ENCODE assay signal across 9 cellular contexts in genomic region chr7:157318015-157318706, GRCh38. TPM values are rescaled to one million over a fixed set of nuclear protein-coding genes. Genes with fewer than 3 reads are reported as not detected.
A peak's percentile ranks its signal among the peaks of the same experiment; 100 is the strongest.
DNase-seq lines count a peak whose midpoint lies in the region; ATAC-seq, FAIRE-seq and TF ChIP-seq lines count a peak whose summit lies in the region.
"Had no signal": no experiment of that assay in that cellular context is flagged by ENCODE, and none has a peak within 500 bp of the region (broad histone marks: within the 10 kb centered on the region; RNA-seq: fewer than 3 reads in every experiment).

No MANE protein-coding gene starts in this region.

- ATAC-seq in heart left ventricle (peak in 3 of 4 donors; percentile 51 to 61 (median 59)), HG03354 (IDR thresholded peaks at IDR 0.05; ENCODE audit: poor library complexity, severe bottlenecking, unreplicated experiment) (peak; percentile 74), HG03097 (IDR thresholded peaks at IDR 0.05; ENCODE audit: low FRiP score, unreplicated experiment) (no peak)
- ATAC-seq in activated T-cell treated with anti-CD3 and anti-CD28 coated beads, Interleukin-2, amount 50 U/mL, for 72 hours (replicated peaks in 1 of 2), result peak; percentile 92 to 98
- peak; percentile 80 for ATAC-seq in naive thymus-derived CD4-positive, alpha-beta T cell

- H3K36me3 Mint-ChIP-seq in activated T-cell treated with anti-CD3 and anti-CD28 coated beads, Interleukin-2, amount 50 U/mL, for 72 hours (ENCODE audit: insufficient read depth in 2 of 2), result no peaks in the 10 kb centered on the region
- no peaks in the 10 kb centered on the region for H3K36me3 Mint-ChIP-seq in naive thymus-derived CD4-positive, alpha-beta T cell

- peak overlapping the region; percentile 44 for H3K27ac Mint-ChIP-seq in activated T-cell treated with anti-CD3 and anti-CD28 coated beads, Interleukin-2, amount 50 U/mL, for 72 hours
- H3K27ac Mint-ChIP-seq in naive thymus-derived CD4-positive, alpha-beta T cell, result peak overlapping the region in 2 of 9 donors; percentile 80 to 91

- intact Hi-C loops in heart left ventricle (cut with DNase I), result no loop called here
- intact Hi-C loops in left ventricle myocardium inferior (cut with micrococcal nuclease), result no loop called here
- intact Hi-C loops in naive thymus-derived CD4-positive, alpha-beta T cell (cut with micrococcal nuclease), result no loop called here

- H3K27me3 ChIP-seq in heart left ventricle, result no peaks in the 10 kb centered on the region
- no peaks in the 10 kb centered on the region for H3K27me3 ChIP-seq in left ventricle myocardium inferior (ENCODE audit: low read depth)
- H3K27me3 ChIP-seq in naive thymus-derived CD4-positive, alpha-beta T cell (ENCODE audit: control insufficient read depth in 2 of 2, insufficient read depth in 2 of 2, low read length in 2 of 2), result no peaks in the 10 kb centered on the region

- peak overlapping the region in 2 of 12 donors; percentile 19 to 84 for H3K27ac ChIP-seq in heart left ventricle
- no peak overlapping the region for H3K27ac ChIP-seq in left ventricle myocardium inferior (replicated peaks)
- no peak overlapping the region for H3K27ac ChIP-seq in naive thymus-derived CD4-positive, alpha-beta T cell (ENCODE audit: low read depth, low read length)

- WGBS in heart left ventricle, 4 donors, result 66 to 71% (median 71%) methylated on average over 14 of the region's 14 CpGs

- CTCF ChIA-PET in naive thymus-derived CD4-positive, alpha-beta T cell (lab: Charles Lee), result no interaction called here

- no peak for TF ChIP-seq POLR2A in heart left ventricle (IDR thresholded peaks at IDR 0.05)

- POLR2A ChIA-PET in naive thymus-derived CD4-positive, alpha-beta T cell (lab: Charles Lee), result no interaction called here

- H3K4me3 Mint-ChIP-seq in activated T-cell treated with anti-CD3 and anti-CD28 coated beads, Interleukin-2, amount 50 U/mL, for 72 hours, result peak overlapping the region; percentile 36 to 43
- H3K4me3 Mint-ChIP-seq in naive thymus-derived CD4-positive, alpha-beta T cell, result peak overlapping the region in 1 of 10 donors; percentile 44

- no peaks in the 10 kb centered on the region for H3K27me3 Mint-ChIP-seq in activated T-cell treated with anti-CD3 and anti-CD28 coated beads, Interleukin-2, amount 50 U/mL, for 72 hours (ENCODE audit: low read depth)
- no peaks in the 10 kb centered on the region for H3K27me3 Mint-ChIP-seq in naive thymus-derived CD4-positive, alpha-beta T cell

- H3K4me1 Mint-ChIP-seq in activated T-cell treated with anti-CD3 and anti-CD28 coated beads, Interleukin-2, amount 50 U/mL, for 72 hours (ENCODE audit: low read depth), result peaks cover 10% of the 10 kb centered on the region
- peaks cover 0 to 23% (median 4%) of the 10 kb centered on the region in 7 donors for H3K4me1 Mint-ChIP-seq in naive thymus-derived CD4-positive, alpha-beta T cell

- H3K4me1 ChIP-seq in heart left ventricle (peaks cover 0 to 18% (median 0%) of the 10 kb centered on the region in 12 donors), left ventricle myocardium inferior (peaks cover 9% of the 10 kb centered on the region)
- H3K4me1 ChIP-seq in naive thymus-derived CD4-positive, alpha-beta T cell (ENCODE audit: control insufficient read depth in 2 of 2, insufficient read depth in 2 of 2, low read length in 2 of 2), result no peaks in the 10 kb centered on the region

- no peaks in the 10 kb centered on the region for H3K9me3 Mint-ChIP-seq in activated T-cell treated with anti-CD3 and anti-CD28 coated beads, Interleukin-2, amount 50 U/mL, for 72 hours
- no peaks in the 10 kb centered on the region for H3K9me3 Mint-ChIP-seq in naive thymus-derived CD4-positive, alpha-beta T cell

- no peak overlapping the region for H3K4me3 ChIP-seq in heart left ventricle
- H3K4me3 ChIP-seq in left ventricle myocardium inferior, result no peak overlapping the region
- no peak overlapping the region for H3K4me3 ChIP-seq in naive thymus-derived CD4-positive, alpha-beta T cell (ENCODE audit: low read length)
- H3K4me3 ChIP-seq: thoracic aorta had no signal

- H3K9me3 ChIP-seq in heart left ventricle, result no peaks in the 10 kb centered on the region
- H3K9me3 ChIP-seq in left ventricle myocardium inferior (replicated peaks), result no peaks in the 10 kb centered on the region
- no peaks in the 10 kb centered on the region for H3K9me3 ChIP-seq in naive thymus-derived CD4-positive, alpha-beta T cell (ENCODE audit: control insufficient read depth in 2 of 3, low read length in 3 of 3)
- H3K9me3 ChIP-seq: thoracic aorta had no signal

- TF ChIP-seq CTCF in heart left ventricle (IDR thresholded peaks at IDR 0.05), result no peak
- no peak for TF ChIP-seq CTCF in left ventricle myocardium inferior (IDR thresholded peaks at IDR 0.05; ENCODE audit: borderline replicate concordance)

- DNase-seq in heart left ventricle, result peak in 2 of 5 donors; percentile 32 to 49
- no peak for DNase-seq in left ventricle myocardium inferior
- DNase-seq in activated T-cell treated with anti-CD3 and anti-CD28 coated beads, Interleukin-2, amount 50 U/mL, for 72 hours, result peak in 1 of 2 donors; percentile 46
- DNase-seq in naive thymus-derived CD4-positive, alpha-beta T cell, result peak in 1 of 9 donors; percentile 38
- DNase-seq in frontal cortex (ENCODE audit: low spot score in 2 of 2), result no peak
- DNase-seq in effector CD4-positive, alpha-beta T cell, result no peak

- H3K36me3 ChIP-seq in heart left ventricle, result no peaks in the 10 kb centered on the region
- H3K36me3 ChIP-seq in left ventricle myocardium inferior, result no peaks in the 10 kb centered on the region
- H3K36me3 ChIP-seq in naive thymus-derived CD4-positive, alpha-beta T cell (ENCODE audit: control insufficient read depth in 2 of 3, insufficient read depth in 3 of 3, low read length in 3 of 3), result no peaks in the 10 kb centered on the region
- H3K36me3 ChIP-seq: thoracic aorta had no signal

- FAIRE-seq in frontal cortex (lab: Jason Lieb, UNC), result no peak

RNA-seq across cellular contexts. Expression of gene DNAJB6, which starts 18.6 kb away (rescaled TPM):
- total RNA-seq in heart left ventricle (100 to 1,000 TPM; 123 to 195 (median 162) TPM), left ventricle myocardium inferior (211 TPM), frontal cortex (229 TPM)
- polyA plus RNA-seq in heart left ventricle, result 100 to 1,000 TPM; 118 to 237 TPM
- total RNA-seq in activated T-cell treated with anti-CD3 and anti-CD28 coated beads, Interleukin-2, amount 50 U/mL, for 72 hours, result 100 to 1,000 TPM; 103 to 116 TPM
- total RNA-seq in naive thymus-derived CD4-positive, alpha-beta T cell, result 100 to 1,000 TPM in 2 of 5 experiments, 10 to 100 TPM in 3; 79.8 to 219 (median 96.0) TPM
- polyA plus RNA-seq in naive thymus-derived CD4-positive, alpha-beta T cell, result 100 to 1,000 TPM; 114 to 130 TPM
